In the genomic region with DNA sequence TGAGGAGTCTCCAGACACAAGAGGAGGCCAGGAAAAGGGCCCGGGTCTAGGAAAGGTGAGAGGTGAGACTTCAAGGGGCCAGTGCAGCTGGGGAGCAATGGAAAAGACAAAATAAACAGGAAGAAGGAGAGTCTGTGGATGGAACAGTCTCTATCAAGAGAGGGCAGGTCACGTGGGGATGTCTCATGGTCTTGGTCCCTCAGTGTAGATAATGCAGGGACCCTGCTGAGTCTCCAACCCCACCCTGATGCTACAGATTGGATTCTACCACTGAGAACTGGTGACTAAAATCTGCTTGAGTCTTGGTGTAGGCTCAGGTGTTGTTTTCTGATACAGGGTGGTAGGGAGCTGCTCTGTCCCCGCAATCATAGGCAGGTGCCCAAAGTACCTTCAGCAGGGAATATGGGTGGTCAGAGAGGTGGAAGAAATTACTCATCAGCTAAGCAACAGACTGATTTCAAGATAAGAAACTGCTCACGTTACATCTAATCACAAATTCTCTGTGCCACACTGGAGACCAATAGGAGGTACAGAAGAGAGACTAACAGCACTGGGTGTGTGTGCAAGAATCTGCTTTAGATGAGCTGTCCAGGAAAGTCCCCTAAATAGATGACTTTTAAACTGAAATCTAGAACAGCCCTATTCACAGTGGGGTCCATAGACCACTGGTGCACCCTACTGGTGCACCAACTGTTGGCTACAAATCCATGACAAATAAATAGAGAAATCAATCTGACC, we compare ENCODE assay signal across 1 cellular context.
TF ChIP-seq lines count a peak whose summit lies in the region.

No MANE protein-coding gene starts in this region.

TF ChIP-seq in A549, 52 proteins besides CTCF, POLR2A, EP300 and RAD21 (continued from another document):
- no peak for TF ChIP-seq MAFK (IDR thresholded peaks at IDR 0.05; ENCODE audit: partially characterized antibody)
- no peak for TF ChIP-seq NPAS2 (CRISPR knock-in tag; IDR thresholded peaks at IDR 0.05; ENCODE audit: borderline replicate concordance)
- TF ChIP-seq HDAC2 (IDR thresholded peaks at IDR 0.05): no peak
